In the genomic region with DNA sequence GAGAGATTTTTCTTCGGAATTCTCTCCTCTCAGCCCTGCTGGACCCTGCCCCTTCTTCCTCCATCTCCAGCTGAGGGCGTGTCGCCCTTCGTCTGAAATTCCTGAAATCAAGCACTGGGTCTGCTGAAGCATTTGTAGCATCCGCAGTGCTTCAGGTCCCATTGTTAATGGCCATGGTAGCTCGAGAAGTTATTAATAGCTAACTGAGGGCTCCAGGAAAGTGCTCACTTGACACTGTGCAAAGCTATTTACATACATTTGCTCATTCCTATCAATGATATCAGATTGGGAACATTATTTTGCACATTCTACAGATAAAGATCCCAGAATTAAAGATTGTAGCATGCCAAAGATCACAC, we compare ENCODE assay signal across 8 cellular contexts. TPM values are rescaled to one million over a fixed set of nuclear protein-coding genes. Genes with fewer than 3 reads are reported as not detected.
DNase-seq lines count a peak whose midpoint lies in the region; ATAC-seq lines count a peak whose summit lies in the region.

No MANE protein-coding gene starts in this region.

- H3K9me3 ChIP-seq in subcutaneous abdominal adipose tissue (ENCODE audit: control insufficient read depth in 5 of 5, low read length in 5 of 5) = no peaks in the 10 kb centered on the region

- H3K27me3 Mint-ChIP-seq in activated naive CD8-positive, alpha-beta T cell treated with anti-CD3 and anti-CD28 coated beads, Interleukin-2, amount 10 ng/mL, durations not matched to agents 7 days and 5 days = no peaks in the 10 kb centered on the region
- H3K27me3 Mint-ChIP-seq in immature natural killer cell (ENCODE audit: low read depth in 3 of 3) = peaks cover 3 to 8% (median 5%) of the 10 kb centered on the region in 3 donors

- no peaks in the 10 kb centered on the region for H3K27me3 ChIP-seq in subcutaneous abdominal adipose tissue (ENCODE audit: control insufficient read depth in 5 of 5, insufficient read depth in 4 of 5, low read length in 5 of 5)

- H3K4me3 ChIP-seq in subcutaneous abdominal adipose tissue (ENCODE audit: low read depth in 1 of 5, low read length in 5 of 5) = peak overlapping the region; percentile 87 to 95 (median 91)

- H3K4me3 Mint-ChIP-seq in activated naive CD8-positive, alpha-beta T cell treated with anti-CD3 and anti-CD28 coated beads, Interleukin-2, amount 10 ng/mL, durations not matched to agents 7 days and 5 days = peak overlapping the region; percentile 99
- peak overlapping the region; percentile 92 to 100 (median 100) for H3K4me3 Mint-ChIP-seq in immature natural killer cell

- H3K27ac Mint-ChIP-seq in activated naive CD8-positive, alpha-beta T cell treated with anti-CD3 and anti-CD28 coated beads, Interleukin-2, amount 10 ng/mL, durations not matched to agents 7 days and 5 days = peak overlapping the region; percentile 100
- H3K27ac Mint-ChIP-seq in immature natural killer cell = peak overlapping the region; percentile 93 to 100 (median 96)

- peaks cover 3 to 24% (median 21%) of the 10 kb centered on the region in 5 donors for H3K4me1 ChIP-seq in subcutaneous abdominal adipose tissue (ENCODE audit: control insufficient read depth in 5 of 5, insufficient read depth in 5 of 5, low read length in 5 of 5)

- no peaks in the 10 kb centered on the region for H3K9me3 Mint-ChIP-seq in activated naive CD8-positive, alpha-beta T cell treated with anti-CD3 and anti-CD28 coated beads, Interleukin-2, amount 10 ng/mL, durations not matched to agents 7 days and 5 days
- H3K9me3 Mint-ChIP-seq in immature natural killer cell = no peaks in the 10 kb centered on the region

- DNase-seq in NCI-H526 (lab: John Stamatoyannopoulos, UW) (peak; percentile 8 to 42), NCI-H526 treated with DMSO at 0.1 percent for 48 hours (lab: John Stamatoyannopoulos, UW) (no peak), immature natural killer cell (no peak), LoVo (ENCODE audit: low spot score) (no peak)
- no peak for DNase-seq in activated naive CD8-positive, alpha-beta T cell treated with anti-CD3 and anti-CD28 coated beads, Interleukin-2, amount 10 ng/mL, durations not matched to agents 7 days and 5 days

- H3K36me3 ChIP-seq in subcutaneous abdominal adipose tissue (ENCODE audit: control insufficient read depth in 5 of 5, insufficient read depth in 5 of 5, low read length in 5 of 5) = peaks cover 2 to 9% (median 3%) of the 10 kb centered on the region in 5 donors

- peaks cover 14% of the 10 kb centered on the region for H3K36me3 Mint-ChIP-seq in activated naive CD8-positive, alpha-beta T cell treated with anti-CD3 and anti-CD28 coated beads, Interleukin-2, amount 10 ng/mL, durations not matched to agents 7 days and 5 days
- H3K36me3 Mint-ChIP-seq in immature natural killer cell = no peaks in the 10 kb centered on the region

- POLR2A ChIA-PET in activated naive CD8-positive, alpha-beta T cell treated with anti-CD3 and anti-CD28 coated beads, Interleukin-2, amount 10 ng/mL, durations not matched to agents 7 days and 5 days (lab: Charles Lee) = interaction anchor here (0.6 to 2.4 kb wide), 13 partner anchors 9 to 789 kb away, joined by 3 to 13 read pairs (median 3); a partner anchor contains a TSS

- peak; percentile 23 for ATAC-seq in HG03159 (IDR thresholded peaks at IDR 0.05; ENCODE audit: unreplicated experiment)
- ATAC-seq in activated naive CD8-positive, alpha-beta T cell treated with anti-CD3 and anti-CD28 coated beads, Interleukin-2, amount 10 ng/mL, durations not matched to agents 7 days and 5 days (ENCODE audit: low read depth) = peak; percentile 10
- ATAC-seq in GM21423 (IDR thresholded peaks at IDR 0.05; ENCODE audit: unreplicated experiment) = no peak

- peak overlapping the region; percentile 99 for H3K27ac ChIP-seq in subcutaneous abdominal adipose tissue (ENCODE audit: low read depth, low read length)

- H3K4me1 Mint-ChIP-seq in activated naive CD8-positive, alpha-beta T cell treated with anti-CD3 and anti-CD28 coated beads, Interleukin-2, amount 10 ng/mL, durations not matched to agents 7 days and 5 days = peaks cover 27% of the 10 kb centered on the region
- peaks cover 32 to 43% of the 10 kb centered on the region in 2 donors for H3K4me1 Mint-ChIP-seq in immature natural killer cell

- peak overlapping the region; percentile 75 to 100 (median 95) for H3K9ac ChIP-seq in subcutaneous abdominal adipose tissue (ENCODE audit: low read length in 5 of 5)

RNA-seq across cellular contexts. Expression of a gene that starts 0.5 kb away (rescaled TPM):
- 10 to 100 TPM; 15.6 to 18.4 TPM for total RNA-seq in activated naive CD8-positive, alpha-beta T cell treated with anti-CD3 and anti-CD28 coated beads, Interleukin-2, amount 10 ng/mL, durations not matched to agents 7 days and 5 days
- polyA plus RNA-seq in immature natural killer cell = 1 to 10 TPM; 4.0 to 4.9 (median 4.5) TPM

RNA-seq across cellular contexts. Expression of a gene that starts 0.7 kb away (rescaled TPM):
- total RNA-seq in activated naive CD8-positive, alpha-beta T cell treated with anti-CD3 and anti-CD28 coated beads, Interleukin-2, amount 10 ng/mL, durations not matched to agents 7 days and 5 days = 10 to 100 TPM; 30.1 to 31.7 TPM
- 10 to 100 TPM; 26.3 to 41.8 (median 30.3) TPM for polyA plus RNA-seq in immature natural killer cell

RNA-seq across cellular contexts. Expression of a gene that starts 58.2 kb away (rescaled TPM):
- total RNA-seq in activated naive CD8-positive, alpha-beta T cell treated with anti-CD3 and anti-CD28 coated beads, Interleukin-2, amount 10 ng/mL, durations not matched to agents 7 days and 5 days = 1 to 10 TPM; 2.1 to 2.8 TPM
- polyA plus RNA-seq in immature natural killer cell = 1 to 10 TPM in 1 of 3 donors, under 1 TPM in 1, not detected in 1; 0.77 to 1.2 TPM

Comparison
In these comparisons a context has a peak if more than half of its experiments do, and no peak if none do; other contexts are left out.
1. DNase-seq: peak in NCI-H526 (2 of 2); none in NCI-H526 treated with DMSO at 0.1 percent for 48 hours (single experiment), activated naive CD8-positive, alpha-beta T cell treated with anti-CD3 and anti-CD28 coated beads, Interleukin-2, amount 10 ng/mL, durations not matched to agents 7 days and 5 days (single experiment), immature natural killer cell (0 of 3) and LoVo (single experiment).